17 cellular contexts compared by ENCODE assay signal in the genomic region with DNA sequence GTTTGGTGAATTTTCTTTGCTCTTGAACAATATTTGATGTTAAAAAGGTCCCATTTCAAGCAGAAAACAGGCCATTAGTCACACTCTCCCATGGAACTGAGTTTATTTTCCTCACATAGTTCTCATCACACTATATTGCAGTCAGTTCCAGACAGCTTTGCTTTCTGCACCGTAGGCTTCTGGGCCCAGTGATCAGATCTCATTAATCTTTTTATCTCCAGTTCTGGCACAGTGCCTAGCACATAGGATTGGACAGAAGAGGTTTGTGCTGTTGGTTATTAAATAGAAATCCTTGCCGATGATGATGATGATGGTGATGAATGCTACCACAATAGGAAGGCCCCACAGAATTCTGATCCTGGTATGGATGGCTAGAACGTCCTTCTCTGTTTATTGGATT. TPM values are rescaled to one million over a fixed set of nuclear protein-coding genes. Genes with fewer than 3 reads are reported as not detected.
DNase-seq lines count a peak whose midpoint lies in the region; ATAC-seq and TF ChIP-seq lines count a peak whose summit lies in the region.
"Had no signal": no experiment of that assay in that cellular context is flagged by ENCODE, and none has a peak within 500 bp of the region (broad histone marks: within the 10 kb centered on the region; RNA-seq: fewer than 3 reads in every experiment).

No MANE protein-coding gene starts in this region.

- H3K27ac ChIP-seq in testis, result no peak overlapping the region
- H3K27ac ChIP-seq: BLaER1 had no signal

- TF ChIP-seq CTCF in testis (IDR thresholded peaks at IDR 0.05), result no peak

- H3K36me3 ChIP-seq in testis (ENCODE audit: low read depth, missing control alignments), result no peaks in the 10 kb centered on the region
- H3K36me3 ChIP-seq: BLaER1 had no signal

- no peaks in the 10 kb centered on the region for H3K27me3 ChIP-seq in testis
- H3K27me3 ChIP-seq: BLaER1 had no signal

- H3K9me3 ChIP-seq in testis, result no peaks in the 10 kb centered on the region
- H3K9me3 ChIP-seq: BLaER1 had no signal

- no peak overlapping the region for H3K4me3 ChIP-seq in testis
- H3K4me3 ChIP-seq: BLaER1 had no signal

- no peak for ATAC-seq in GM18498 (IDR thresholded peaks at IDR 0.05; ENCODE audit: unreplicated experiment)
- ATAC-seq: Right ventricle myocardium inferior had no signal

- no peak for TF ChIP-seq POLR2A in testis (IDR thresholded peaks at IDR 0.05)

- DNase-seq in NCI-H2227 (lab: John Stamatoyannopoulos, UW; ENCODE audit: unreplicated experiment), result peak; percentile 2
- no peak for DNase-seq in NCI-H2227 treated with DMSO at 0.1 percent for 48 hours (lab: John Stamatoyannopoulos, UW)
- DNase-seq in NCI-H1092 (lab: John Stamatoyannopoulos, UW), result peak; percentile 5
- peak; percentile 73 for DNase-seq in NCI-H82 treated with DMSO at 0.1 percent for 48 hours (lab: John Stamatoyannopoulos, UW; ENCODE audit: unreplicated experiment)
- peak; percentile 22 for DNase-seq in retina
- DNase-seq in testis, result no peak
- no peak for DNase-seq in epidermal melanocyte (ENCODE audit: insufficient read length, low spot score)
- DNase-seq: CD4-positive, alpha-beta memory T cell; DMS79; Karpas-422; MM.1S; NCI-H1930; NCI-H2171 treated with DMSO at 0.1 percent for 48 hours had no signal

- H3K4me1 ChIP-seq in testis, result no peaks in the 10 kb centered on the region

- WGBS in testis, 2 donors, result 71 to 78% methylated on average over 3 of the region's 3 CpGs

- intact Hi-C loops in testis (cut with DNase I; ENCODE audit: low total_unique reads), result no loop called here

RNA-seq across cellular contexts. Expression of a gene that starts 52.1 kb away (rescaled TPM):
- 1 to 10 TPM; 5.3 to 5.6 TPM for total RNA-seq in testis
- polyA plus RNA-seq in testis (ENCODE audit: insufficient read depth, low read depth, low replicate concordance), result 10.8 TPM
- polyA plus RNA-seq: IgD-negative memory B cell had no signal

Comparison
In these comparisons a context has a peak if more than half of its experiments do, and no peak if none do; other contexts are left out.
1. DNase-seq: peak in NCI-H2227 (single experiment), NCI-H1092 (single experiment), NCI-H82 treated with DMSO at 0.1 percent for 48 hours (single experiment) and retina (single experiment); none in NCI-H2227 treated with DMSO at 0.1 percent for 48 hours (single experiment), testis (single experiment) and epidermal melanocyte (single experiment).